ENCODE assay signal across 8 cellular contexts in the genomic region with DNA sequence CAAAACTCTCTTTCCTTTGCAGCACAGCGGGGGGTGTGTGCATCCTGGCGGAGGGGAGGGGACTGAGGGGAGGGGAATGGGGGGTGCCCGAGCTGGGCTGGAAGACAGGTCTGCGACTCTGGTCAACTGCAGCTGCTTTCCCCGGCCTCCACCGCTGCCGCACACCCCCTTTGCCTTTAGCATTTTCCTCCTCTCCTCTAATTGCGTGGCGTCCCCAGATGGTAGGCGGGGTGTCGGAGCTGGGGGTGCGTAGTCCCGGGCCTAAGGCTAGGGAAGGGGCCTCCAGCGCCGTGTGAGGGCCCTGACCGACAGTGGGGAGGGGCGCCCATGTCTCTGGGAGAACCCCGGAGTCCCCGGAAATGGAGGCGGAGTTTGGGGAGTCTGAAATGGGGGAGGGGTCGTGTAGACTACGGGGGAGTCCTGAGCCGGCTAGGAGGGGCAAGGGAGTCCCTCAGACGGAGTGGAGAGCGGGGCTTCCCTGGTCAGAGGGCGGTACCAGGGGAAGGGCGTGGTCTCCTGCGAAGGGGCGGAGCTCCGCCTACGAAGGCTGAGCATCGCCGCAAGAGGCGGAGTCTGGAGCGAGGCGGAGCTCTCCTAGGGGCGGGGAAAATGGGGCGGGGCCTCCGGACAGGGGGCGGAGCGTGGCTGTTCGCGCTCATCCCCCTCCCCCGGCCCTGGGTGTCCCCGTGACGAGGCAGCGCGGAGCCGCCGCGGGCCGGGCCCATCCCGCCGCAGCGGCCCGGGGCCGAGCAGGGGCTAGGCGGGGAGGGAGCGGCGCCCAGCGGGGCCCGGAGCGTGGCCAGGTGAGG. TPM values are rescaled to one million over a fixed set of nuclear protein-coding genes. Genes with fewer than 3 reads are reported as not detected.
A peak's percentile ranks its signal among the peaks of the same experiment; 100 is the strongest.
DNase-seq lines count a peak whose midpoint lies in the region; ATAC-seq and TF ChIP-seq lines count a peak whose summit lies in the region.

A gene with protein sequence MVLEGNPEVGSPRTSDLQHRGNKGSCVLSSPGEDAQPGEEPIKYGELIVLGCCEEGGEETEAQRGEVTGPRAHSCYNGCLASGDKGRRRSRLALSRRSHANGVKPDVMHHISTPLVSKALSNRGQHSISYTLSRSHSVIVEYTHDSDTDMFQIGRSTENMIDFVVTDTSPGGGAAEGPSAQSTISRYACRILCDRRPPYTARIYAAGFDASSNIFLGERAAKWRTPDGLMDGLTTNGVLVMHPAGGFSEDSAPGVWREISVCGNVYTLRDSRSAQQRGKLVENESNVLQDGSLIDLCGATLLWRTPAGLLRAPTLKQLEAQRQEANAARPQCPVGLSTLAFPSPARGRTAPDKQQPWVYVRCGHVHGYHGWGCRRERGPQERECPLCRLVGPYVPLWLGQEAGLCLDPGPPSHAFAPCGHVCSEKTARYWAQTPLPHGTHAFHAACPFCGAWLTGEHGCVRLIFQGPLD (plus strand): TSS at position 681 of the 809 bp plus-strand sequence. CDS start 1,224 bp downstream, outside the sequence.

- intact Hi-C loops in vagina (cut with DNase I) = no loop called here

- peak within 1 kb of the TSS; percentile 42 for H3K4me3 ChIP-seq in GM12875 (ENCODE audit: low read depth, low read length)
- H3K4me3 ChIP-seq in astrocyte of the cerebellum (ENCODE audit: low read depth, low read length) = peak within 1 kb of the TSS; percentile 58
- peak within 1 kb of the TSS; percentile 70 to 99 for H3K4me3 ChIP-seq in vagina

- DNase-seq in NCI-H1436 treated with DMSO at 0.1 percent for 48 hours (lab: John Stamatoyannopoulos, UW) = peak; percentile 24
- peak; percentile 88 for DNase-seq in T-helper 22 cell (ENCODE audit: low read depth)
- peak; percentile 73 for DNase-seq in astrocyte of the cerebellum (ENCODE audit: low read depth)
- DNase-seq in hippocampal formation (lab: John Stamatoyannopoulos, UW) = peak; percentile 92 to 94
- peak; percentile 51 for DNase-seq in renal cortical epithelial cell (ENCODE audit: low read depth)
- peak in 1 of 2 donors; percentile 93 for DNase-seq in vagina (ENCODE audit: extremely low spot score in 2 of 2)

- TF ChIP-seq CTCF in GM12875 (IDR thresholded peaks at IDR 0.05; ENCODE audit: borderline replicate concordance, insufficient read depth, low read depth, low read length) (no peak), astrocyte of the cerebellum (IDR thresholded peaks at IDR 0.05; ENCODE audit: low read depth, low read length, missing control alignments) (no peak), vagina (IDR thresholded peaks at IDR 0.05) (no peak)

- in situ Hi-C loops in astrocyte of the cerebellum (cut with HindIII; ENCODE audit: low sequenced_read_pairs) = no loop called here

- no peaks in the 10 kb centered on the region for H3K27me3 ChIP-seq in vagina

- no peaks in the 10 kb centered on the region for H3K9me3 ChIP-seq in vagina

- peak; percentile 75 for ATAC-seq in HG02840 (IDR thresholded peaks at IDR 0.05; ENCODE audit: low FRiP score, unreplicated experiment)

- H3K27ac ChIP-seq in vagina = peak within 1 kb of the TSS; percentile 78

- H3K4me1 ChIP-seq in vagina = peaks cover 27% of the 10 kb centered on the region

- H3K36me3 ChIP-seq in vagina = peaks cover 0 to 4% of the 10 kb centered on the region in 2 donors

- TF ChIP-seq POLR2A in vagina (IDR thresholded peaks at IDR 0.05) = peak in 1 of 2 donors; percentile 21

RNA-seq across cellular contexts. Expression of the gene that starts here (rescaled TPM):
- 4.9 and 6.7 TPM in 2 replicates for total RNA-seq in renal cortical epithelial cell
- total RNA-seq in vagina = 21.6 TPM
